ENCODE assay signal across 5 cellular contexts in genomic region chr2:204240961-204241360, GRCh38.
"Had no signal": no experiment of that assay in that cellular context is flagged by ENCODE, and none has a peak within 500 bp of the region (broad histone marks: within the 10 kb centered on the region; RNA-seq: fewer than 3 reads in every experiment).

No MANE protein-coding gene starts in this region.

- H3K4me3 ChIP-seq: K562 had no signal

- DNase-seq: IMR-90, KBM-7 had no signal

- H3K36me3 Mint-ChIP-seq: IgD-negative memory B cell had no signal

- H3K27ac ChIP-seq: HL-60 had no signal

- H3K27ac Mint-ChIP-seq: IgD-negative memory B cell had no signal

- H3K4me3 Mint-ChIP-seq: IgD-negative memory B cell had no signal
